Comparison of ENCODE assay signal across 11 cellular contexts in the genomic region with DNA sequence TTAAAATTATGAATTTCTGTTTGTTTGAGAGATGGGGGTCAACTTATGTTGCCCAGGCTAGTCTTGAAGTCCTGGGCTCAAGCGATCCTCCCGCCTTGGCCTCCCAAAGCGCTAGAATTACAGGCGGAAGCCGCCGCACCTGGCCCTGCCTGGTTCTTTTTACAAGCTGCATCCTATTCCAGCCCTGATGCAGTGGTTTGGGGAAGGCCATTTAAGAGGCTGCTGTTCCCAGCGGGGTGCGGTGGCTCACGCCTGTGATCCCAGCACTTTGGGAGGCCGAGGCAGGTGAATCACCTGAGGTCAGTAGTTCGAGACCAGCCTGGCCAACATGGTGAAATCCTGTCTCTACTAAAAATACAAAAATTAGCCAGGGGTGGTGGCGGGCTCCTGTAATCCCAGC. TPM values are rescaled to one million over a fixed set of nuclear protein-coding genes. Genes with fewer than 3 reads are reported as not detected.
DNase-seq lines count a peak whose midpoint lies in the region; ATAC-seq and TF ChIP-seq lines count a peak whose summit lies in the region.
"Not testable (repeated sequence)": the region's sequence is repeated elsewhere in the genome, so short reads cannot be mapped to it uniquely, and the experiment has no call there.
"Had no signal": no experiment of that assay in that cellular context is flagged by ENCODE, and none has a peak within 500 bp of the region (broad histone marks: within the 10 kb centered on the region; RNA-seq: fewer than 3 reads in every experiment).

No MANE protein-coding gene starts in this region.

- not testable (repeated sequence) for H3K27me3 Mint-ChIP-seq in endodermal cell (ENCODE audit: insufficient read depth)

- in situ Hi-C loops in Panc1 (cut with HindIII; ENCODE audit: low pct_unique_long_range_greater_than_20kb, low sequenced_read_pairs), result not testable (repeated sequence)

- H3K36me3 ChIP-seq in Panc1 (ENCODE audit: control insufficient read depth, insufficient read depth, low read length), result not testable (repeated sequence)
- H3K36me3 ChIP-seq in ascending aorta (peaks cover 49 to 57% of the 10 kb centered on the region in 2 donors), endodermal cell (ENCODE audit: control insufficient read depth, insufficient read depth, low read length) (peaks cover 53% of the 10 kb centered on the region), mucosa of rectum (ENCODE audit: control insufficient read depth in 2 of 2, insufficient read depth in 2 of 2, low read length in 2 of 2) (peaks cover 20 to 23% of the 10 kb centered on the region in 2 donors), prostate gland (peaks cover 10 to 17% of the 10 kb centered on the region in 2 donors), thoracic aorta (peaks cover 50% of the 10 kb centered on the region)

- H3K27ac ChIP-seq in C4-2B (peak overlapping the region; percentile 82; the same call in 1 of the 2 replicates), Panc1 (ENCODE audit: low read length) (peak overlapping the region; percentile 25; the same call in 1 of the 2 replicates), ascending aorta (peak overlapping the region; percentile 91 to 99), endodermal cell (ENCODE audit: low read depth, low read length) (peak overlapping the region; percentile 93), right cardiac atrium (ENCODE audit: low read length) (peak overlapping the region; percentile 91), mucosa of rectum (ENCODE audit: low read depth in 2 of 2, low read length in 2 of 2) (peak overlapping the region; percentile 88 to 93), prostate gland (peak overlapping the region; percentile 94 to 97), thoracic aorta (peak overlapping the region; percentile 96 to 99)

- intact Hi-C loops in Panc1 (cut with micrococcal nuclease; ENCODE audit: unreplicated experiment); right cardiac atrium (cut with DNase I); prostate gland (cut with DNase I): not testable (repeated sequence)
- intact Hi-C loops in ascending aorta (cut with DNase I), result loop anchor here (1.0 to 5.0 kb wide), 3 partner anchors 99 to 296 kb away; a partner anchor contains a TSS

- not testable (repeated sequence) for H3K9me3 ChIP-seq in Panc1 (ENCODE audit: control insufficient read depth, insufficient read depth, low read depth, low read length); ascending aorta; endodermal cell (ENCODE audit: control insufficient read depth, low read length); right cardiac atrium (ENCODE audit: control insufficient read depth, low read length); mucosa of rectum (ENCODE audit: control insufficient read depth in 2 of 2, low read length in 2 of 2); prostate gland; thoracic aorta

- not testable (repeated sequence) for ATAC-seq in Panc1; right cardiac atrium; thoracic aorta (ENCODE audit: insufficient number of reproducible peaks, low FRiP score, low read depth)

- peak overlapping the region; percentile 84 for H3K4me3 Mint-ChIP-seq in endodermal cell

- H3K4me3 ChIP-seq in Panc1 (ENCODE audit: low read depth in 2 of 2, low read length in 2 of 2); right cardiac atrium (ENCODE audit: low read length); mucosa of rectum (ENCODE audit: low read length in 2 of 2); prostate gland: not testable (repeated sequence)
- H3K4me3 ChIP-seq in ascending aorta (peak overlapping the region in 1 of 2 donors; percentile 38), endodermal cell (ENCODE audit: low read length) (peak overlapping the region; percentile 50), thoracic aorta (peak overlapping the region; percentile 62)

- H3K27me3 ChIP-seq in Panc1 (ENCODE audit: control insufficient read depth, insufficient read depth, low read length); ascending aorta; endodermal cell (ENCODE audit: control insufficient read depth, insufficient read depth, low read length, poor library complexity, severe bottlenecking); right cardiac atrium (ENCODE audit: control insufficient read depth, insufficient read depth); mucosa of rectum (ENCODE audit: control insufficient read depth in 2 of 2, insufficient read depth in 2 of 2, low read length in 2 of 2); prostate gland (replicated peaks; ENCODE audit: insufficient read depth); thoracic aorta (replicated peaks; ENCODE audit: insufficient read depth): not testable (repeated sequence)

- peaks cover 27% of the 10 kb centered on the region for H3K4me1 Mint-ChIP-seq in endodermal cell

- CTCF ChIA-PET in Panc1 (lab: Charles Lee), result interaction anchor here (0.6 to 1.5 kb wide), 2 partner anchors 20 to 119 kb away, joined by 3 to 4 read pairs; no protein-coding TSS in a partner anchor

- POLR2A ChIA-PET in Panc1 (lab: Charles Lee), result not testable (repeated sequence)

- 94 to 96% methylated on average over 8 to 12 of the region's 12 CpGs for WGBS in endodermal cell (ENCODE audit: insufficient coverage in 1 of 2, insufficient read length in 1 of 2), 2 experiments
- 85% methylated on average over 12 of the region's 12 CpGs for WGBS in right cardiac atrium
- 75% methylated on average over 12 of the region's 12 CpGs for WGBS in prostate gland

- H3K36me3 Mint-ChIP-seq in endodermal cell (ENCODE audit: low read depth), result peaks cover 53% of the 10 kb centered on the region

- not testable (repeated sequence) for DNase-seq in Panc1 (ENCODE audit: low read depth, low spot score); ascending aorta (ENCODE audit: low spot score in 2 of 2); right cardiac atrium; prostate gland (ENCODE audit: low spot score); thoracic aorta (ENCODE audit: low spot score)
- DNase-seq in endodermal cell, result peak; percentile 55

- not testable (repeated sequence) for TF ChIP-seq POLR2A in prostate gland (IDR thresholded peaks at IDR 0.05)

- peak overlapping the region; percentile 82 for H3K9ac ChIP-seq in endodermal cell (ENCODE audit: extremely low read depth, low read length, poor library complexity, severe bottlenecking)
- H3K9ac ChIP-seq in mucosa of rectum (ENCODE audit: low read depth in 1 of 2, low read length in 2 of 2), result not testable (repeated sequence)

- not testable (repeated sequence) for BruUV-seq in Panc1 (replicated peaks; lab: Mats Ljungman, UMichigan)

- TF ChIP-seq CTCF in C4-2B (conservative IDR thresholded peaks at IDR 0.05); Panc1 (IDR thresholded peaks at IDR 0.05); ascending aorta (IDR thresholded peaks at IDR 0.05); endodermal cell (conservative IDR thresholded peaks at IDR 0.05); prostate gland (IDR thresholded peaks at IDR 0.05); thoracic aorta (IDR thresholded peaks at IDR 0.05): not testable (repeated sequence)

- peaks cover 14% of the 10 kb centered on the region for H3K4me1 ChIP-seq in Panc1 (ENCODE audit: control insufficient read depth, insufficient read depth, low read length)
- peaks cover 29 to 43% of the 10 kb centered on the region in 2 donors for H3K4me1 ChIP-seq in ascending aorta
- not testable (repeated sequence) for H3K4me1 ChIP-seq in endodermal cell (ENCODE audit: control insufficient read depth, insufficient read depth, low read length); prostate gland (replicated peaks)
- peaks cover 10% of the 10 kb centered on the region for H3K4me1 ChIP-seq in right cardiac atrium (ENCODE audit: control insufficient read depth, insufficient read depth, low read length)
- peaks cover 39 to 50% of the 10 kb centered on the region in 2 donors for H3K4me1 ChIP-seq in mucosa of rectum (ENCODE audit: control insufficient read depth in 2 of 2, insufficient read depth in 2 of 2, low read length in 2 of 2)
- H3K4me1 ChIP-seq in thoracic aorta (ENCODE audit: control insufficient read depth in 1 of 2, low read depth in 2 of 2), result peaks cover 36 to 48% of the 10 kb centered on the region in 2 donors

- not testable (repeated sequence) for H3K9me3 Mint-ChIP-seq in endodermal cell

- peak overlapping the region; percentile 99 for H3K27ac Mint-ChIP-seq in endodermal cell

RNA-seq across cellular contexts. Expression of a gene that starts 2.9 kb away (rescaled TPM):
- total RNA-seq in Panc1 (2021; ENCODE audit: unreplicated experiment) (66.6 TPM), ascending aorta (135 TPM), endodermal cell (100 to 1,000 TPM in 1 of 2 donors, 10 to 100 TPM in 1; 89.9 to 106 TPM), right cardiac atrium (100 to 1,000 TPM in 2 of 4 donors, 10 to 100 TPM in 2; 67.8 to 121 (median 93.4) TPM), prostate gland (100 to 1,000 TPM in 1 of 2 donors, 10 to 100 TPM in 1; 87.1 to 107 TPM), thoracic aorta (100 to 1,000 TPM; 167 to 241 TPM)
- polyA plus RNA-seq in Panc1 (2012; ENCODE audit: insufficient read length), result 79.9 TPM
- polyA plus RNA-seq in endodermal cell (2013, experiment 1 of 2), result 64.1 TPM
- polyA plus RNA-seq in endodermal cell (2013, experiment 2 of 2), result 54.5 TPM
- polyA plus RNA-seq in right cardiac atrium, result 122 TPM

RNA-seq across cellular contexts. Expression of a gene that starts 17.3 kb away (rescaled TPM):
- total RNA-seq in Panc1 (2021; ENCODE audit: unreplicated experiment) (1,391 TPM), ascending aorta (1,544 TPM), endodermal cell (1,000 to 10,000 TPM; 1,913 to 2,886 TPM), right cardiac atrium (1,000 to 10,000 TPM; 2,000 to 2,630 (median 2,240) TPM), prostate gland (1,000 to 10,000 TPM; 1,974 to 1,998 TPM), thoracic aorta (1,000 to 10,000 TPM; 1,268 to 1,436 TPM)
- 1,601 TPM for polyA plus RNA-seq in Panc1 (2012; ENCODE audit: insufficient read length)
- polyA plus RNA-seq in endodermal cell (2013, experiment 1 of 2), result 1,668 TPM
- polyA plus RNA-seq in endodermal cell (2013, experiment 2 of 2), result 1,515 TPM
- 1,037 TPM for polyA plus RNA-seq in right cardiac atrium

RNA-seq across cellular contexts. Expression of a gene that starts 35.1 kb away (rescaled TPM):
- 0.21 TPM for total RNA-seq in Panc1 (2021; ENCODE audit: unreplicated experiment)
- not detected for polyA plus RNA-seq in Panc1 (2012; ENCODE audit: insufficient read length)
- not detected for total RNA-seq in ascending aorta
- total RNA-seq in endodermal cell, result 10 to 100 TPM; 22.1 to 36.4 TPM
- 8.8 TPM for polyA plus RNA-seq in endodermal cell (2013, experiment 1 of 2)
- 6.7 TPM for polyA plus RNA-seq in endodermal cell (2013, experiment 2 of 2)
- total RNA-seq in right cardiac atrium, result 1,000 to 10,000 TPM; 1,114 to 1,487 (median 1,236) TPM
- 1,838 TPM for polyA plus RNA-seq in right cardiac atrium
- total RNA-seq in prostate gland, result 1 to 10 TPM in 1 of 2 donors, under 1 TPM in 1; 0.64 to 1.8 TPM
- 1 to 10 TPM in 1 of 2 donors, not detected in 1; 1.8 TPM for total RNA-seq in thoracic aorta
- total RNA-seq: activated CD4-positive, alpha-beta T cell treated with anti-CD3 and anti-CD28 coated beads, Interleukin-2, amount 10 ng/mL, durations not matched to agents 24 days and 14 days; dermis microvascular lymphatic vessel endothelial cell; left lobe of liver had no signal

RNA-seq across cellular contexts. Expression of a gene that starts 39.6 kb away (rescaled TPM):
- total RNA-seq in Panc1 (2021; ENCODE audit: unreplicated experiment), result 36.7 TPM
- polyA plus RNA-seq in Panc1 (2012; ENCODE audit: insufficient read length), result 31.6 TPM
- 30.8 TPM for total RNA-seq in ascending aorta
- total RNA-seq in endodermal cell, result 10 to 100 TPM; 57.5 to 58.1 TPM
- 35.5 TPM for polyA plus RNA-seq in endodermal cell (2013, experiment 1 of 2)
- 30.9 TPM for polyA plus RNA-seq in endodermal cell (2013, experiment 2 of 2)
- 10 to 100 TPM; 11.9 to 13.1 (median 12.5) TPM for total RNA-seq in right cardiac atrium
- 9.6 TPM for polyA plus RNA-seq in right cardiac atrium
- 10 to 100 TPM; 25.3 to 70.0 TPM for total RNA-seq in prostate gland
- 10 to 100 TPM; 10.2 to 32.2 TPM for total RNA-seq in thoracic aorta

Comparison
In these comparisons a context has a peak if more than half of its experiments do, and no peak if none do; other contexts are left out.
1. H3K27ac ChIP-seq: peak in every context shown above with its lines; median percentile 98 in thoracic aorta; 96 in prostate gland; 95 in ascending aorta; 93 in endodermal cell; 91 in right cardiac atrium; 90 in mucosa of rectum; 82 in C4-2B; 25 in Panc1.
2. RNA of a gene that starts 35.1 kb away (total RNA-seq): 1,114 to 1,487 TPM in right cardiac atrium; 22.1 to 36.4 TPM in endodermal cell, 1.8 TPM in thoracic aorta, 0.64 to 1.8 TPM in prostate gland, 0.21 TPM in Panc1 (single experiment) and not detected in ascending aorta (single experiment); every median in the first group is over 10 times any median in the second.